Comparison of ENCODE assay signal across 1 cellular context in the genomic region with DNA sequence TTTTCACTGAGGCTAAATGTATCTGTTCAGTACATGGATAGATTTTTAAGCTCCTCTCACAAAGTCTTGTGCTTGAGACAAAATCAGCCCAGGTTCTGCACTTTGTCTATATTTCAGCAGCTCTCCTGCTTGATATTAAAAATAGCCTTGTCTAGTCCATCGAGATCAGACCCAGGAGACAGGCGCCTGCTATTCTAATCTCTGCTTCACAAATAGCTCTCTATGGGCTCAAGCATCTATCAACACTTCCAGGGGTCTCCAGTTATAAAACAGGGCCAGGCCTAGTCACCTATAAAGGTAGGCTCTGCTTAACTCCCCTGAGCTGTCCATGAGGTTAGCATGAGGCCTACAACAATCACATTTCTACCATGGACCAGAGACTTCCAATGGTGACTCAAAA.
TF ChIP-seq lines count a peak whose summit lies in the region.

No MANE protein-coding gene starts in this region.

TF ChIP-seq in H1, 55 proteins besides CTCF, POLR2A, EP300 and RAD21:
- no peak for TF ChIP-seq HDAC6 (IDR thresholded peaks at IDR 0.05; ENCODE audit: low read depth, low read length)
- no peak for TF ChIP-seq TBP (IDR thresholded peaks at IDR 0.05; ENCODE audit: low read depth, low read length)
- TF ChIP-seq PHF8 (conservative IDR thresholded peaks at IDR 0.05; ENCODE audit: low read depth, low read length), result no peak
- no peak for TF ChIP-seq TAF1 (IDR thresholded peaks at IDR 0.05; ENCODE audit: low read depth, low read length)
- no peak for TF ChIP-seq FOSL1 (IDR thresholded peaks at IDR 0.05; ENCODE audit: insufficient read depth, low read depth, low read length)
- no peak for TF ChIP-seq SAP30 (IDR thresholded peaks at IDR 0.05; ENCODE audit: insufficient read depth, insufficient replicate concordance, low read length)
- TF ChIP-seq TEAD4 (IDR thresholded peaks at IDR 0.05; ENCODE audit: low read depth, low read length), result no peak
- TF ChIP-seq, protein P1, sequence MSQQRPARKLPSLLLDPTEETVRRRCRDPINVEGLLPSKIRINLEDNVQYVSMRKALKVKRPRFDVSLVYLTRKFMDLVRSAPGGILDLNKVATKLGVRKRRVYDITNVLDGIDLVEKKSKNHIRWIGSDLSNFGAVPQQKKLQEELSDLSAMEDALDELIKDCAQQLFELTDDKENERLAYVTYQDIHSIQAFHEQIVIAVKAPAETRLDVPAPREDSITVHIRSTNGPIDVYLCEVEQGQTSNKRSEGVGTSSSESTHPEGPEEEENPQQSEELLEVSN (IDR thresholded peaks at IDR 0.05), result no peak
- no peak for TF ChIP-seq SIN3A (conservative IDR thresholded peaks at IDR 0.05 in 1 of 2, IDR thresholded peaks at IDR 0.05 in 1 of 2; ENCODE audit: low read depth in 1 of 2, low read length in 2 of 2)
- no peak for TF ChIP-seq BACH1 (IDR thresholded peaks at IDR 0.05; ENCODE audit: low read length)
- no peak for TF ChIP-seq SRF (IDR thresholded peaks at IDR 0.05; ENCODE audit: low read depth, low read length)
- no peak for TF ChIP-seq ASH2L (IDR thresholded peaks at IDR 0.05; ENCODE audit: low read length)
- no peak for TF ChIP-seq SUZ12 (IDR thresholded peaks at IDR 0.05; ENCODE audit: low read length)
- TF ChIP-seq NANOG (IDR thresholded peaks at IDR 0.05; ENCODE audit: insufficient read depth, low read depth, low read length, poor library complexity, severe bottlenecking), result no peak
- no peak for TF ChIP-seq CREB1 (IDR thresholded peaks at IDR 0.05)
- TF ChIP-seq KDM1A (IDR thresholded peaks at IDR 0.05; ENCODE audit: borderline replicate concordance, low read length), result no peak
- TF ChIP-seq KDM4A (IDR thresholded peaks at IDR 0.05; ENCODE audit: low read depth, low read length, severe bottlenecking), result no peak
- TF ChIP-seq, protein P2, sequence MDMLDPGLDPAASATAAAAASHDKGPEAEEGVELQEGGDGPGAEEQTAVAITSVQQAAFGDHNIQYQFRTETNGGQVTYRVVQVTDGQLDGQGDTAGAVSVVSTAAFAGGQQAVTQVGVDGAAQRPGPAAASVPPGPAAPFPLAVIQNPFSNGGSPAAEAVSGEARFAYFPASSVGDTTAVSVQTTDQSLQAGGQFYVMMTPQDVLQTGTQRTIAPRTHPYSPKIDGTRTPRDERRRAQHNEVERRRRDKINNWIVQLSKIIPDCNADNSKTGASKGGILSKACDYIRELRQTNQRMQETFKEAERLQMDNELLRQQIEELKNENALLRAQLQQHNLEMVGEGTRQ (IDR thresholded peaks at IDR 0.05; ENCODE audit: low read length), result no peak
